Comparison of ENCODE assay signal across 8 cellular contexts in the genomic region with DNA sequence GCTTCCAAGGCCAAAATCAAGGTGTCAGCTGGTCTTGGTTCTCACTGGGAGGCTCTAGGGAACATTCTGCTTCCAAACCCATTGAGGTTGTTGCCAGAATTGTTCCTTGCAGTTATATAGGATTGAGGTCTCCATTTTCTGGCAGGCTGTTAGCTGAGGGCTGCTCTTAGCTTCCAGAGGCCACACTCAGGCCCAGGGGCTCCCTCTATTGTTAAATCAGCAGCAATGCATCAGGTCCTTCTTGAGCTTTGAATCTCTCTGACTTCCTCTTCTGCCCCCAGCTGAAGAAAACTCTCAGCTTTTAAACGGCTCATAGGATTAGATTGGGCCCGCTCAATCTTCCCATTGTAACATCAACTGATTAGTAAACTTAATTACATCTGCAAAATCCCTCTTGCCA. TPM values are rescaled to one million over a fixed set of nuclear protein-coding genes. Genes with fewer than 3 reads are reported as not detected.
DNase-seq lines count a peak whose midpoint lies in the region; ATAC-seq, FAIRE-seq and TF ChIP-seq lines count a peak whose summit lies in the region.

No MANE protein-coding gene starts in this region.

- H3K4me3 Mint-ChIP-seq in activated naive CD8-positive, alpha-beta T cell treated with anti-CD3 and anti-CD28 coated beads, Interleukin-2, amount 10 ng/mL, durations not matched to agents 7 days and 5 days: no peak overlapping the region

- no peaks in the 10 kb centered on the region for H3K9me2 ChIP-seq in OCI-LY7 (ENCODE audit: insufficient read depth, low read length)

- intact Hi-C loops in OCI-LY7 (cut with micrococcal nuclease; ENCODE audit: unreplicated experiment) (loop anchor here (5.0 to 10.0 kb wide), 3 partner anchors 109 to 436 kb away; no protein-coding TSS in a partner anchor), kidney (cut with DNase I) (loop anchor here (10.0 kb wide), 1 partner anchor 156 kb away; no protein-coding TSS in a partner anchor), tibial artery (cut with DNase I; ENCODE audit: low total_unique reads) (loop anchor here (5.0 kb wide), 1 partner anchor 159 kb away; no protein-coding TSS in a partner anchor), sciatic nerve (cut with DNase I) (loop anchor here (10.0 kb wide), 1 partner anchor 156 kb away; no protein-coding TSS in a partner anchor)

- FAIRE-seq in kidney (lab: Jason Lieb, UNC): no peak

- H3K27ac Mint-ChIP-seq in activated naive CD8-positive, alpha-beta T cell treated with anti-CD3 and anti-CD28 coated beads, Interleukin-2, amount 10 ng/mL, durations not matched to agents 7 days and 5 days: no peak overlapping the region

- H3K27me3 Mint-ChIP-seq in activated naive CD8-positive, alpha-beta T cell treated with anti-CD3 and anti-CD28 coated beads, Interleukin-2, amount 10 ng/mL, durations not matched to agents 7 days and 5 days: peaks cover 15% of the 10 kb centered on the region

- DNase-seq in BJ (ENCODE audit: low read depth) (no peak), HL-60 (ENCODE audit: low read depth in 1 of 2, low spot score in 1 of 2) (peak; percentile 17 to 65), OCI-LY7 (ENCODE audit: low spot score) (peak; percentile 62), kidney (no peak), tibial artery (no peak), sciatic nerve (ENCODE audit: low spot score) (no peak)
- DNase-seq in activated naive CD8-positive, alpha-beta T cell treated with anti-CD3 and anti-CD28 coated beads, Interleukin-2, amount 10 ng/mL, durations not matched to agents 7 days and 5 days: no peak

- TF ChIP-seq CTCF in BJ (IDR thresholded peaks at IDR 0.05; ENCODE audit: insufficient read depth, low read depth, low read length) (peak; percentile 81), HL-60 (IDR thresholded peaks at IDR 0.05; ENCODE audit: insufficient read depth, low read length) (peak; percentile 89), OCI-LY7 (conservative IDR thresholded peaks at IDR 0.05; ENCODE audit: low read length) (peak; percentile 79), kidney (IDR thresholded peaks at IDR 0.05; ENCODE audit: borderline replicate concordance, extremely low read depth, insufficient read depth) (peak; percentile 45), tibial artery (IDR thresholded peaks at IDR 0.05) (peak; percentile 16 to 22)

- no peaks in the 10 kb centered on the region for H3K4me1 ChIP-seq in OCI-LY7 (ENCODE audit: insufficient read depth, low read length, poor library complexity, severe bottlenecking)
- no peaks in the 10 kb centered on the region for H3K4me1 ChIP-seq in kidney (ENCODE audit: control insufficient read depth in 1 of 2, insufficient read depth in 1 of 2, low read depth in 1 of 2, low read length in 2 of 2)
- H3K4me1 ChIP-seq in tibial artery: peaks cover 0 to 3% (median 0%) of the 10 kb centered on the region in 4 donors

- ATAC-seq in GM18498 (IDR thresholded peaks at IDR 0.05; ENCODE audit: unreplicated experiment) (peak; percentile 68), sciatic nerve (no peak)
- peak; percentile 63 for ATAC-seq in activated naive CD8-positive, alpha-beta T cell treated with anti-CD3 and anti-CD28 coated beads, Interleukin-2, amount 10 ng/mL, durations not matched to agents 7 days and 5 days (ENCODE audit: low read depth)

- CTCF ChIA-PET in BJ (lab: Yijun Ruan, JAX): interaction anchor here (0.7 to 10.0 kb wide), 34 partner anchors 9 to 406 kb away, joined by 3 to 321 read pairs (median 4); no protein-coding TSS in a partner anchor
- CTCF ChIA-PET in OCI-LY7 (lab: Charles Lee; ENCODE audit: unreplicated experiment): interaction anchor here (0.6 to 1.0 kb wide), 2 partner anchors 158 to 159 kb away, joined by 3 read pairs; no protein-coding TSS in a partner anchor

- no peak overlapping the region for H3K9ac ChIP-seq in kidney (ENCODE audit: low read length in 2 of 2)

- no TSS peak for BruUV-seq in OCI-LY7 (replicated peaks; lab: Mats Ljungman, UMichigan)

- H3K9me3 Mint-ChIP-seq in activated naive CD8-positive, alpha-beta T cell treated with anti-CD3 and anti-CD28 coated beads, Interleukin-2, amount 10 ng/mL, durations not matched to agents 7 days and 5 days: no peaks in the 10 kb centered on the region

- no peak overlapping the region for H3K4me2 ChIP-seq in OCI-LY7 (ENCODE audit: low read length)

- no peaks in the 10 kb centered on the region for H3K79me2 ChIP-seq in OCI-LY7 (ENCODE audit: insufficient read depth, low read depth, low read length)

- H3K27ac ChIP-seq in HL-60 (replicated peaks): no peak overlapping the region
- H3K27ac ChIP-seq in OCI-LY7 (ENCODE audit: low read depth, low read length, poor library complexity, severe bottlenecking): no peak overlapping the region
- H3K27ac ChIP-seq in kidney (ENCODE audit: low read depth in 2 of 2, low read length in 2 of 2): no peak overlapping the region
- H3K27ac ChIP-seq in tibial artery: no peak overlapping the region

- no peaks in the 10 kb centered on the region for H4K20me1 ChIP-seq in OCI-LY7 (ENCODE audit: insufficient read depth, low read length)

- H3K36me3 ChIP-seq in BJ (ENCODE audit: control insufficient read depth, insufficient read depth, low read length) (no peaks in the 10 kb centered on the region), OCI-LY7 (ENCODE audit: insufficient read depth, low read length) (no peaks in the 10 kb centered on the region), kidney (ENCODE audit: control insufficient read depth in 1 of 2, insufficient read depth in 2 of 2, low read length in 2 of 2) (no peaks in the 10 kb centered on the region), tibial artery (no peaks in the 10 kb centered on the region)

- no peaks in the 10 kb centered on the region for H3K9me3 ChIP-seq in OCI-LY7 (ENCODE audit: low read length)
- no peaks in the 10 kb centered on the region for H3K9me3 ChIP-seq in kidney (ENCODE audit: control insufficient read depth in 1 of 2, low read length in 2 of 2)
- H3K9me3 ChIP-seq in tibial artery: no peaks in the 10 kb centered on the region

- no peak overlapping the region for H3K4me3 ChIP-seq in BJ (ENCODE audit: low read depth, low read length)
- no peak overlapping the region for H3K4me3 ChIP-seq in HL-60 (replicated peaks; ENCODE audit: insufficient read depth, low read length)
- no peak overlapping the region for H3K4me3 ChIP-seq in OCI-LY7 (ENCODE audit: low read depth, low read length, poor library complexity, severe bottlenecking)
- no peak overlapping the region for H3K4me3 ChIP-seq in kidney (ENCODE audit: low read length in 2 of 2)
- no peak overlapping the region for H3K4me3 ChIP-seq in tibial artery

- POLR2A ChIA-PET in BJ (lab: Charles Lee): interaction anchor here (0.6 kb wide), 1 partner anchor 121 kb away, joined by 3 read pairs; no protein-coding TSS in a partner anchor
- POLR2A ChIA-PET in OCI-LY7 (lab: Charles Lee): no interaction called here
- POLR2A ChIA-PET in activated naive CD8-positive, alpha-beta T cell treated with anti-CD3 and anti-CD28 coated beads, Interleukin-2, amount 10 ng/mL, durations not matched to agents 7 days and 5 days (lab: Charles Lee): interaction anchor here (1.1 kb wide), 1 partner anchor 158 kb away, joined by 4 read pairs; no protein-coding TSS in a partner anchor

- no peaks in the 10 kb centered on the region for H3K36me3 Mint-ChIP-seq in activated naive CD8-positive, alpha-beta T cell treated with anti-CD3 and anti-CD28 coated beads, Interleukin-2, amount 10 ng/mL, durations not matched to agents 7 days and 5 days

- no peak overlapping the region for H2AFZ ChIP-seq in OCI-LY7 (ENCODE audit: low read length)

- H3K27me3 ChIP-seq in BJ (ENCODE audit: control insufficient read depth, insufficient read depth, low read length): peaks cover 4% of the 10 kb centered on the region
- H3K27me3 ChIP-seq in HL-60 (ENCODE audit: insufficient read depth, poor library complexity, severe bottlenecking): peaks cover 5% of the 10 kb centered on the region
- H3K27me3 ChIP-seq in tibial artery: peaks cover 0 to 17% of the 10 kb centered on the region in 2 donors

- H3K4me1 Mint-ChIP-seq in activated naive CD8-positive, alpha-beta T cell treated with anti-CD3 and anti-CD28 coated beads, Interleukin-2, amount 10 ng/mL, durations not matched to agents 7 days and 5 days: peaks cover 9% of the 10 kb centered on the region

RNA-seq across cellular contexts. Expression of a gene that starts 39.3 kb away (rescaled TPM):
- not detected in 2 replicates for polyA plus RNA-seq in BJ (2011; rRNA removed)
- not detected in 2 replicates for polyA minus RNA-seq in BJ (2011; rRNA and poly(A)+ RNA removed)
- total RNA-seq in OCI-LY7 (2014; rRNA removed; shearing (Covaris generic)): not detected in 2 replicates
- not detected in 2 replicates for total RNA-seq in OCI-LY7 (2022)
- not detected for total RNA-seq in activated naive CD8-positive, alpha-beta T cell treated with anti-CD3 and anti-CD28 coated beads, Interleukin-2, amount 10 ng/mL, durations not matched to agents 7 days and 5 days
- total RNA-seq in kidney: not detected
- not detected for polyA plus RNA-seq in kidney (ENCODE audit: insufficient read depth, low read depth, low replicate concordance)
- total RNA-seq in sciatic nerve: not detected

RNA-seq across cellular contexts. Expression of a gene that starts 41.0 kb away (rescaled TPM):
- 2,832 and 2,841 TPM in 2 replicates for polyA plus RNA-seq in BJ (2011; rRNA removed)
- 1,125 and 1,657 TPM in 2 replicates for polyA minus RNA-seq in BJ (2011; rRNA and poly(A)+ RNA removed)
- total RNA-seq in OCI-LY7 (2014; rRNA removed; shearing (Covaris generic)): 1,862 and 1,909 TPM in 2 replicates
- 490 and 1,029 TPM in 2 replicates for total RNA-seq in OCI-LY7 (2022)
- 1,000 to 10,000 TPM; 1,098 to 1,132 TPM for total RNA-seq in activated naive CD8-positive, alpha-beta T cell treated with anti-CD3 and anti-CD28 coated beads, Interleukin-2, amount 10 ng/mL, durations not matched to agents 7 days and 5 days
- total RNA-seq in kidney: 869 TPM
- polyA plus RNA-seq in kidney (ENCODE audit: insufficient read depth, low read depth, low replicate concordance): 1,081 TPM
- total RNA-seq in sciatic nerve: 565 TPM

Comparison
In these comparisons a context has a peak if more than half of its experiments do, and no peak if none do; other contexts are left out.
1. DNase-seq: peak in HL-60 (2 of 2) and OCI-LY7 (single experiment); none in BJ (single experiment), activated naive CD8-positive, alpha-beta T cell treated with anti-CD3 and anti-CD28 coated beads, Interleukin-2, amount 10 ng/mL, durations not matched to agents 7 days and 5 days (single experiment), kidney (single experiment), tibial artery (0 of 2) and sciatic nerve (single experiment).
2. CTCF ChIP-seq: peak in every context shown above with its lines; median percentile 89 in HL-60; 81 in BJ; 79 in OCI-LY7; 45 in kidney; 19 in tibial artery.